28 cellular contexts compared by ENCODE assay signal in the genomic region with DNA sequence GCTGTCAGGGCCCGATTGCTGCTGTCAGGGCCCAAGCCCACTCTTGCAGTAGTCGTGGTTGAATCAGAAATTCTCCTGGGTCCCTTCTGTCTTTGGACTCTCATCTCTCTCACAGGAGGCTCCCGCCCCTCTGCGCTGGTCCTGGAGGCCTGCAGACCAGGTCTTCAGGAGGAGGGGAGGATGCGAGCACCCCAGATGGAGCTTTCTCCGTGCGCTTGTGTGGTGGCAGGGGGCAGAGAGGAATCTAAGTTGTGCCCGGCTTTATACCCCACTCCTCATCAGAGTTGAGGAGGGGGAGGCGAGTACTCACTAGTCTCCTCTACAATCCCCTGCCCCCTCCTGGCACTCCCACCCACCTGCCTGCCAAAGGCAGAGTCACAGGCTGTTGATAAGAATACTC. TPM values are rescaled to one million over a fixed set of nuclear protein-coding genes. Genes with fewer than 3 reads are reported as not detected.
A peak's percentile ranks its signal among the peaks of the same experiment; 100 is the strongest.
DNase-seq lines count a peak whose midpoint lies in the region; ATAC-seq and TF ChIP-seq lines count a peak whose summit lies in the region.
"Had no signal": no experiment of that assay in that cellular context is flagged by ENCODE, and none has a peak within 500 bp of the region (broad histone marks: within the 10 kb centered on the region; RNA-seq: fewer than 3 reads in every experiment).

No MANE protein-coding gene starts in this region.

- H3K18ac ChIP-seq in mesendoderm (ENCODE audit: low read length) = no peak overlapping the region

- H3K36me3 ChIP-seq in mesendoderm (ENCODE audit: control insufficient read depth, insufficient read depth, low read length) (no peaks in the 10 kb centered on the region), heart right ventricle (no peaks in the 10 kb centered on the region)
- H3K36me3 ChIP-seq: BLaER1 treated with 17β-estradiol and CSF1 and Interleukin-3, amounts not matched to agents 10 nM and 100 nM; HAP-1 had no signal

- no TSS peak for BruUV-seq in Calu3 (replicated peaks; lab: Mats Ljungman, UMichigan)

- H3K27ac ChIP-seq in mesendoderm (ENCODE audit: low read depth, low read length) (no peak overlapping the region), heart right ventricle (no peak overlapping the region)
- H3K27ac ChIP-seq: 22Rv1; BLaER1 treated with 17β-estradiol and CSF1 and Interleukin-3, amounts not matched to agents 10 nM and 100 nM; HL-60; KMS-11; PC-9; SK-N-MC had no signal

- H3K4me3 Mint-ChIP-seq in Calu3 (ENCODE audit: low read depth, unreplicated experiment) (peak overlapping the region; percentile 91), progenitor cell of endocrine pancreas (ENCODE audit: low read depth) (peak overlapping the region; percentile 41)

- ATAC-seq in heart right ventricle = no peak
- no peak for ATAC-seq in HG03108 (IDR thresholded peaks at IDR 0.05; ENCODE audit: unreplicated experiment)
- ATAC-seq in GM18873 (IDR thresholded peaks at IDR 0.05; ENCODE audit: low FRiP score, unreplicated experiment) = no peak
- ATAC-seq: HepG2 had no signal

- no peak overlapping the region for H2BK120ac ChIP-seq in mesendoderm (ENCODE audit: low read depth, low read length)

- no CpG with 5 or more reads among the region's 9 CpGs for WGBS in mesendoderm (ENCODE audit: extremely low coverage, insufficient coverage, low lambda C conversion rate)
- 10 to 13% methylated on average over 9 of the region's 9 CpGs for WGBS in heart right ventricle, 2 donors

- CTCF ChIA-PET in Calu3 (lab: Charles Lee) = no interaction called here

- H3K9me3 ChIP-seq in heart right ventricle = no peaks in the 10 kb centered on the region
- H3K9me3 ChIP-seq: Caco-2, HAP-1 had no signal

- no peaks in the 10 kb centered on the region for H3K79me2 ChIP-seq in mesendoderm (ENCODE audit: control insufficient read depth, insufficient read depth, low read length)

- H3K4me1 Mint-ChIP-seq in Calu3 (ENCODE audit: low read depth, unreplicated experiment) (no peaks in the 10 kb centered on the region), progenitor cell of endocrine pancreas (ENCODE audit: low read depth) (peaks cover 11% of the 10 kb centered on the region)

- no peak overlapping the region for H3K4ac ChIP-seq in mesendoderm (ENCODE audit: low read depth, low read length)

- H3K4me3 ChIP-seq in mesendoderm (ENCODE audit: low read length) (no peak overlapping the region), heart right ventricle (no peak overlapping the region)
- H3K4me3 ChIP-seq: BLaER1 treated with 17β-estradiol and CSF1 and Interleukin-3, amounts not matched to agents 10 nM and 100 nM; HAP-1; PC-9; SK-N-MC had no signal

- H2AK5ac ChIP-seq in mesendoderm (ENCODE audit: low read length) = no peak overlapping the region

- no peak overlapping the region for H3K9ac ChIP-seq in mesendoderm (ENCODE audit: low read length)
- H3K9ac ChIP-seq: BLaER1 treated with 17β-estradiol and CSF1 and Interleukin-3, amounts not matched to agents 10 nM and 100 nM; KMS-11 had no signal

- peak overlapping the region; percentile 35 for H3K23ac ChIP-seq in mesendoderm (ENCODE audit: low read length)

- H3K27me3 Mint-ChIP-seq in Calu3 (ENCODE audit: unreplicated experiment) (peaks cover 13% of the 10 kb centered on the region), progenitor cell of endocrine pancreas (peaks cover 97% of the 10 kb centered on the region)

- peaks cover 2% of the 10 kb centered on the region for H3K4me1 ChIP-seq in mesendoderm (ENCODE audit: control insufficient read depth, low read depth, low read length)
- peaks cover 6 to 24% (median 19%) of the 10 kb centered on the region in 9 donors for H3K4me1 ChIP-seq in heart right ventricle
- H3K4me1 ChIP-seq: BLaER1 treated with 17β-estradiol and CSF1 and Interleukin-3, amounts not matched to agents 10 nM and 100 nM; Caco-2; HAP-1 had no signal

- H3K36me3 Mint-ChIP-seq in Calu3 (ENCODE audit: insufficient read depth, unreplicated experiment) (peaks cover 22% of the 10 kb centered on the region), progenitor cell of endocrine pancreas (ENCODE audit: insufficient read depth) (no peaks in the 10 kb centered on the region)
- H3K36me3 Mint-ChIP-seq: CD4-positive, alpha-beta memory T cell had no signal

- no peak overlapping the region for H3K4me2 ChIP-seq in mesendoderm (ENCODE audit: low read length)
- H3K4me2 ChIP-seq: BLaER1 treated with 17β-estradiol and CSF1 and Interleukin-3, amounts not matched to agents 10 nM and 100 nM; KMS-11; PC-9 had no signal

- no peak overlapping the region for H3K56ac ChIP-seq in mesendoderm (ENCODE audit: low read length)

- H3K9me3 Mint-ChIP-seq in Calu3 (ENCODE audit: low read depth, unreplicated experiment) (no peaks in the 10 kb centered on the region), progenitor cell of endocrine pancreas (ENCODE audit: low read depth) (no peaks in the 10 kb centered on the region)
- H3K9me3 Mint-ChIP-seq: CD4-positive, alpha-beta memory T cell had no signal

- DNase-seq in Calu3 (no peak), NCI-H526 treated with DMSO at 0.1 percent for 48 hours (lab: John Stamatoyannopoulos, UW) (peak; percentile 48), mesendoderm (no peak), progenitor cell of endocrine pancreas (ENCODE audit: low spot score, unreplicated experiment) (no peak), heart right ventricle (no peak), AG20443 (ENCODE audit: low spot score) (no peak)
- DNase-seq: ACHN; CD4-positive, alpha-beta memory T cell; DND-41; NCI-H1092 treated with DMSO at 0.1 percent for 48 hours; NCI-H1436 treated with DMSO at 0.1 percent for 48 hours; NCI-H1930; NCI-H510A; NCI-H748 treated with DMSO at 0.1 percent for 48 hours; PC-9; RPMI8226; SHP77 treated with DMSO at 0.1 percent for 48 hours had no signal

- H3K27ac Mint-ChIP-seq in Calu3 (ENCODE audit: unreplicated experiment) (no peak overlapping the region), progenitor cell of endocrine pancreas (no peak overlapping the region)
- H3K27ac Mint-ChIP-seq: CD4-positive, alpha-beta memory T cell had no signal

- intact Hi-C loops in Calu3 (cut with micrococcal nuclease; ENCODE audit: unreplicated experiment) (no loop called here), heart right ventricle (cut with DNase I) (no loop called here)

- no peak for TF ChIP-seq CTCF in Calu3 (IDR thresholded peaks at IDR 0.05; ENCODE audit: unreplicated experiment)
- TF ChIP-seq CTCF in progenitor cell of endocrine pancreas (IDR thresholded peaks at IDR 0.05; ENCODE audit: unreplicated experiment) = no peak
- no peak for TF ChIP-seq CTCF in heart right ventricle (IDR thresholded peaks at IDR 0.05)

- no peak overlapping the region for H4K8ac ChIP-seq in mesendoderm (ENCODE audit: low read depth, low read length)

- H2BK5ac ChIP-seq in mesendoderm (ENCODE audit: low read length) = no peak overlapping the region

- no peak overlapping the region for H2BK15ac ChIP-seq in mesendoderm (replicated peaks; ENCODE audit: low read depth)

- H3K27me3 ChIP-seq in mesendoderm (ENCODE audit: insufficient read depth, low read length, poor library complexity) (peaks cover 97% of the 10 kb centered on the region), heart right ventricle (peaks cover 44 to 100% (median 100%) of the 10 kb centered on the region in 7 donors)

- H4K5ac ChIP-seq in mesendoderm (ENCODE audit: low read length) = no peak overlapping the region

- H3K79me1 ChIP-seq in mesendoderm (ENCODE audit: low read length) = no peaks in the 10 kb centered on the region

RNA-seq across cellular contexts. Expression of a gene that starts 10.4 kb away (rescaled TPM):
- total RNA-seq in Calu3 (2022) = 2.3 TPM in 2 replicates
- 0.01 TPM for polyA plus RNA-seq in mesendoderm (2013, experiment 1 of 2)
- not detected for polyA plus RNA-seq in mesendoderm (2013, experiment 2 of 2)
- total RNA-seq in progenitor cell of endocrine pancreas = 0.12 and 0.42 TPM in 2 replicates
- under 1 TPM in 1 of 10 donors, not detected in 9; 0.15 TPM for total RNA-seq in heart right ventricle
- polyA plus RNA-seq in heart right ventricle = not detected
- total RNA-seq: CD4-positive, alpha-beta memory T cell; HepG2; HT-29; PC-9 had no signal
- polyA plus RNA-seq: CD4-positive, alpha-beta memory T cell; HepG2 had no signal
